8 cellular contexts compared by ENCODE assay signal in genomic region chr3:114214542-114215341, GRCh38. TPM values are rescaled to one million over a fixed set of nuclear protein-coding genes. Genes with fewer than 3 reads are reported as not detected.
A peak's percentile ranks its signal among the peaks of the same experiment; 100 is the strongest.
DNase-seq lines count a peak whose midpoint lies in the region; ATAC-seq and TF ChIP-seq lines count a peak whose summit lies in the region.

No MANE protein-coding gene starts in this region.

- H3K27ac ChIP-seq in iPS-18a (ENCODE audit: low read length) = peak overlapping the region; percentile 42

- H3K27ac Mint-ChIP-seq in T-helper 17 cell = no peak overlapping the region

- ATAC-seq in GM19467 (IDR thresholded peaks at IDR 0.05; ENCODE audit: unreplicated experiment) (peak; percentile 11), T-helper 17 cell (peak; percentile 80), GM19324 (IDR thresholded peaks at IDR 0.05; ENCODE audit: low FRiP score, unreplicated experiment) (no peak)

- intact Hi-C loops in posterior vena cava (cut with DNase I) = no loop called here

- no peaks in the 10 kb centered on the region for H3K36me3 Mint-ChIP-seq in T-helper 17 cell (ENCODE audit: low read depth)

- CTCF ChIA-PET in AG04449 (lab: Yijun Ruan, JAX) = interaction anchor here (1.2 kb wide), 1 partner anchor 10 kb away, joined by 3 read pairs; no protein-coding TSS in a partner anchor

- peaks cover 6% of the 10 kb centered on the region for H3K27me3 ChIP-seq in iPS-18a (ENCODE audit: control insufficient read depth, insufficient read depth, low read length)

- no peaks in the 10 kb centered on the region for H3K36me3 ChIP-seq in iPS-18a (ENCODE audit: control insufficient read depth, low read depth, low read length)

- no peak overlapping the region for H3K9ac ChIP-seq in iPS-18a (ENCODE audit: low read length)

- H3K4me3 ChIP-seq in AG04449 (ENCODE audit: low read depth, low read length) (peak overlapping the region; percentile 48), iPS-18a (ENCODE audit: low read length) (peak overlapping the region; percentile 3)

- H3K9me3 ChIP-seq in T-helper 17 cell (ENCODE audit: control insufficient read depth, low read length, poor library complexity, severe bottlenecking) (no peaks in the 10 kb centered on the region), iPS-18a (ENCODE audit: control insufficient read depth, low read depth, low read length) (no peaks in the 10 kb centered on the region)

- no peak for DNase-seq in AG04449 (ENCODE audit: low read depth, low spot score)
- peak in 2 of 3 donors; percentile 28 to 29 for DNase-seq in T-helper 17 cell
- no peak for DNase-seq in posterior vena cava (ENCODE audit: low spot score)
- DNase-seq in T1000 (lab: John Stamatoyannopoulos, UW) = no peak
- DNase-seq in NOMO-1 (lab: John Stamatoyannopoulos, UW; ENCODE audit: unreplicated experiment in 2 of 2) = no peak

- H3K4me1 ChIP-seq in iPS-18a (ENCODE audit: control insufficient read depth, low read depth, low read length) = peaks cover 30% of the 10 kb centered on the region

- no peak for TF ChIP-seq CTCF in AG04449 (IDR thresholded peaks at IDR 0.05; ENCODE audit: insufficient read depth, low read length, missing control alignments)

- POLR2A ChIA-PET in AG04449 (lab: Yijun Ruan, JAX) = interaction anchor here (0.9 kb wide), 1 partner anchor 10 kb away, joined by 3 read pairs; no protein-coding TSS in a partner anchor

- no peak overlapping the region for H3K4me3 Mint-ChIP-seq in T-helper 17 cell

- H3K27me3 Mint-ChIP-seq in T-helper 17 cell = no peaks in the 10 kb centered on the region

- peaks cover 20% of the 10 kb centered on the region for H3K4me1 Mint-ChIP-seq in T-helper 17 cell

RNA-seq across cellular contexts. Expression of gene ZNF80, which starts 22.6 kb away (rescaled TPM):
- total RNA-seq in T-helper 17 cell (under 1 TPM; 0.65 to 0.97 TPM), posterior vena cava (not detected)

RNA-seq across cellular contexts. Expression of gene DRD3, which starts 35.9 kb away (rescaled TPM):
- not detected for total RNA-seq in T-helper 17 cell
- not detected for total RNA-seq in posterior vena cava

Comparison
In these comparisons a context has a peak if more than half of its experiments do, and no peak if none do; other contexts are left out.
1. DNase-seq: peak in T-helper 17 cell (2 of 3); none in AG04449 (single experiment), posterior vena cava (single experiment), T1000 (single experiment) and NOMO-1 (0 of 2).